ENCODE assay signal across 8 cellular contexts in the genomic region with DNA sequence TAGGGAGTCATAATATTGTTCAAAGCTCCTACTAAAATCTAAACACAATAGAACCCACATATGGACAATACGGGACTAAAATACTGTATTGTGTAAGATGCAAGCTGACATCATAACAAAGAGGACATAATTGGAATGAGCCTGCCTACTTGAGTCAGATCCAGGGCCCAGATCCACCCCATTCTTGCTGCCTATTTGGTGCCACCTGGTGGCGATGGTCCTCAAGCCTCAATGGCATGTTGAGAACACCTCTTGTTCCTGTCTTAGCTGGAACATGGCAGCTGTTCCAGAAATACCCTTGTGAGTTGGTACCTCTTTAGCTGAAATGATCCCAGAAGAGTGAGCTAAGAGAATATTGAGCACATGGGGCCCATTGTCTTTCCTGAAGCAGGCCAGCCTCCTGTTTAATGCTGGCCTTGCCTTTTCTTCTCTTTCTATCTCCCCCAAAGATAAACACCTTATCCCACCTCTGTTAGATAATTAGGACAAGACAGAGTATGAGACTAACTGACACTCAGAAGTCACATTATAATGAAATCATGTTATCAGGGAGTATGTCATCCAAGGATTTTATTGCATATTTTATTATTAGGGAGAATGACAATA.
A peak's percentile ranks its signal among the peaks of the same experiment; 100 is the strongest.
DNase-seq lines count a peak whose midpoint lies in the region; ATAC-seq and TF ChIP-seq lines count a peak whose summit lies in the region.

No MANE protein-coding gene starts in this region.

- H3K36me3 ChIP-seq in effector memory CD4-positive, alpha-beta T cell (ENCODE audit: control insufficient read depth, insufficient read depth, low read length): no peaks in the 10 kb centered on the region

- no peaks in the 10 kb centered on the region for H3K9me3 ChIP-seq in effector memory CD4-positive, alpha-beta T cell (ENCODE audit: control insufficient read depth, low read length)

- in situ Hi-C loops in SK-MEL-5 (cut with HindIII; ENCODE audit: low pct_unique_long_range_greater_than_20kb, low sequenced_read_pairs): no loop called here

- H3K4me1 ChIP-seq in effector memory CD4-positive, alpha-beta T cell (ENCODE audit: control insufficient read depth, insufficient read depth, low read length, poor library complexity, severe bottlenecking): no peaks in the 10 kb centered on the region

- TF ChIP-seq POLR2A in NB4 (IDR thresholded peaks at IDR 0.05; ENCODE audit: extremely low read depth, insufficient read length): no peak

- H3K4me3 ChIP-seq in NB4 (ENCODE audit: low read depth, low read length) (no peak overlapping the region), fibroblast of mammary gland (ENCODE audit: control insufficient read depth, low read depth, low read length) (no peak overlapping the region)
- no peak overlapping the region for H3K4me3 ChIP-seq in effector memory CD4-positive, alpha-beta T cell (ENCODE audit: insufficient read depth, low read depth, low read length, poor library complexity, severe bottlenecking)

- no peaks in the 10 kb centered on the region for H3K27me3 ChIP-seq in effector memory CD4-positive, alpha-beta T cell (replicated peaks; ENCODE audit: control insufficient read depth, insufficient read depth, low read length, poor library complexity, severe bottlenecking)

- peak; percentile 1 for DNase-seq in stimulated activated CD4-positive, alpha-beta T cell treated with anti-CD3 and anti-CD28 coated beads, Interleukin-12 subunit alpha, Interleukin-12 subunit beta, amount 100 ng/mL, for 4 hours
- no peak for DNase-seq in stimulated activated CD4-positive, alpha-beta T cell treated with anti-CD3 and anti-CD28 coated beads, Interleukin-4, amount 100 ng/mL, for 24 hours
- DNase-seq in NB4 (ENCODE audit: low read depth) (peak; percentile 72), SK-MEL-5 (ENCODE audit: low read depth, low spot score) (peak; percentile 87), fibroblast of mammary gland (ENCODE audit: low read depth) (peak; percentile 57), pons (ENCODE audit: low spot score) (peak; percentile 65)
- DNase-seq in effector memory CD4-positive, alpha-beta T cell: no peak

- TF ChIP-seq CTCF in NB4 (IDR thresholded peaks at IDR 0.05; ENCODE audit: low read depth, low read length) (peak; percentile 86), fibroblast of mammary gland (conservative IDR thresholded peaks at IDR 0.05; ENCODE audit: control insufficient read depth, insufficient read depth, low read depth, low read length) (peak; percentile 47)

- ATAC-seq in HG02623 (IDR thresholded peaks at IDR 0.05; ENCODE audit: unreplicated experiment): peak; percentile 91

- no peak overlapping the region for H3K27ac ChIP-seq in effector memory CD4-positive, alpha-beta T cell (ENCODE audit: insufficient read depth, low read length, poor library complexity, severe bottlenecking)

Comparison
In these comparisons a context has a peak if more than half of its experiments do, and no peak if none do; other contexts are left out.
1. DNase-seq: peak in stimulated activated CD4-positive, alpha-beta T cell treated with anti-CD3 and anti-CD28 coated beads, Interleukin-12 subunit alpha, Interleukin-12 subunit beta, amount 100 ng/mL, for 4 hours (single experiment), NB4 (single experiment), SK-MEL-5 (single experiment), fibroblast of mammary gland (single experiment) and pons (single experiment); none in stimulated activated CD4-positive, alpha-beta T cell treated with anti-CD3 and anti-CD28 coated beads, Interleukin-4, amount 100 ng/mL, for 24 hours (single experiment) and effector memory CD4-positive, alpha-beta T cell (0 of 3).